In genomic region chr20:4014031-4014474, GRCh38 we compare ENCODE assay signal across 8 cellular contexts. TPM values are rescaled to one million over a fixed set of nuclear protein-coding genes. Genes with fewer than 3 reads are reported as not detected.
A peak's percentile ranks its signal among the peaks of the same experiment; 100 is the strongest.
DNase-seq lines count a peak whose midpoint lies in the region; ATAC-seq and TF ChIP-seq lines count a peak whose summit lies in the region.

No MANE protein-coding gene starts in this region.

- H3K4me1 ChIP-seq in neuronal stem cell (ENCODE audit: control insufficient read depth in 2 of 2, insufficient read depth in 1 of 2, low read depth in 1 of 2, low read length in 2 of 2), result peaks cover 2 to 9% of the 10 kb centered on the region in 2 donors

- H3K9me3 Mint-ChIP-seq in CD14-positive monocyte (peaks cover 0 to 2% (median 0%) of the 10 kb centered on the region in 7 donors), WTC11 (no peaks in the 10 kb centered on the region)

- peak overlapping the region in 1 of 2 donors; percentile 98 for H3K4me3 ChIP-seq in neuronal stem cell (ENCODE audit: low read length in 2 of 2)

- no peak overlapping the region for H2BK120ac ChIP-seq in neuronal stem cell (ENCODE audit: low read depth, low read length)

- H3K4me3 Mint-ChIP-seq in CD14-positive monocyte (peak overlapping the region; percentile 94 to 97), WTC11 (peak overlapping the region; percentile 64)

- TF ChIP-seq CTCF in CD14-positive monocyte (IDR thresholded peaks at IDR 0.05) (peak; percentile 46), WTC11 (IDR thresholded peaks at IDR 0.05) (no peak)

- peak overlapping the region; percentile 86 to 98 (median 95) for H3K27ac Mint-ChIP-seq in CD14-positive monocyte
- H3K27ac Mint-ChIP-seq in WTC11, result no peak overlapping the region; the same call in 1 of the 2 replicates

- H3K9ac ChIP-seq in neuronal stem cell (ENCODE audit: low read depth, low read length, poor library complexity), result no peak overlapping the region

- no peak overlapping the region for H2BK5ac ChIP-seq in neuronal stem cell (ENCODE audit: low read length)

- no peak overlapping the region for H4K91ac ChIP-seq in neuronal stem cell (ENCODE audit: low read depth, low read length, poor library complexity)

- no peaks in the 10 kb centered on the region for H3K27me3 ChIP-seq in neuronal stem cell (ENCODE audit: control insufficient read depth in 3 of 3, insufficient read depth in 3 of 3, low read depth in 1 of 3, low read length in 3 of 3)

- CTCF ChIA-PET in WTC11 (lab: Charles Lee), result interaction anchor here (0.5 to 2.9 kb wide), 5 partner anchors 9 to 136 kb away, joined by 3 to 19 read pairs (median 3); no protein-coding TSS in a partner anchor

- DNase-seq in CD14-positive monocyte (ENCODE audit: low spot score), result no peak
- DNase-seq in NCI-H2171 (lab: John Stamatoyannopoulos, UW), result peak; percentile 83
- no peak for DNase-seq in WTC11 (ENCODE audit: low spot score)
- peak; percentile 77 for DNase-seq in fibroblast of the conjunctiva (ENCODE audit: low read depth)
- DNase-seq in neuronal stem cell (ENCODE audit: low spot score), result no peak
- no peak for DNase-seq in stimulated activated CD4-positive, alpha-beta T cell treated with anti-CD3 and anti-CD28 coated beads, Interleukin-12 subunit alpha, Interleukin-12 subunit beta, amount 100 ng/mL, for 4 hours

- H2AFZ ChIP-seq in neuronal stem cell (ENCODE audit: low read length), result no peak overlapping the region

- no peak overlapping the region for H3K18ac ChIP-seq in neuronal stem cell (ENCODE audit: low read length)

- H3K36me3 Mint-ChIP-seq in CD14-positive monocyte, result peaks cover 10 to 14% of the 10 kb centered on the region in 2 donors
- H3K36me3 Mint-ChIP-seq in WTC11, result peaks cover 4% of the 10 kb centered on the region

- intact Hi-C loops in CD14-positive monocyte (cut with micrococcal nuclease), result loop anchor here (2.0 to 5.0 kb wide), 2 partner anchors 69 to 73 kb away; no protein-coding TSS in a partner anchor

- H3K4me1 Mint-ChIP-seq in CD14-positive monocyte (peaks cover 64% of the 10 kb centered on the region), WTC11 (peaks cover 38% of the 10 kb centered on the region)

- POLR2A ChIA-PET in WTC11 (lab: Charles Lee), result no interaction called here

- H3K4ac ChIP-seq in neuronal stem cell (ENCODE audit: low read length), result no peak overlapping the region

- H3K79me1 ChIP-seq in neuronal stem cell (ENCODE audit: low read depth, low read length), result no peaks in the 10 kb centered on the region

- H2BK12ac ChIP-seq in neuronal stem cell (ENCODE audit: low read length), result no peak overlapping the region

- WGBS in neuronal stem cell (ENCODE audit: extremely low coverage in 2 of 2, insufficient read length in 2 of 2, insufficient replicate concordance in 1 of 2), 2 donors, result no CpG with 5 or more reads among the region's 6 CpGs

- peaks cover 0 to 7% of the 10 kb centered on the region in 2 donors for H3K9me3 ChIP-seq in neuronal stem cell (replicated peaks in 1 of 2; ENCODE audit: control insufficient read depth in 2 of 2, insufficient read depth in 1 of 2, low read depth in 1 of 2, low read length in 2 of 2)

- no peak overlapping the region for H3K27ac ChIP-seq in neuronal stem cell (replicated peaks; ENCODE audit: low read length)

- peaks cover 0 to 4% (median 2%) of the 10 kb centered on the region in 3 donors for H3K27me3 Mint-ChIP-seq in CD14-positive monocyte (ENCODE audit: low read depth in 3 of 3)
- peaks cover 3% of the 10 kb centered on the region; the same call in 1 of the 2 replicates for H3K27me3 Mint-ChIP-seq in WTC11 (ENCODE audit: low read depth)

- peaks cover 1 to 13% of the 10 kb centered on the region in 2 donors for H3K36me3 ChIP-seq in neuronal stem cell (replicated peaks in 1 of 2; ENCODE audit: control insufficient read depth in 2 of 2, insufficient read depth in 2 of 2, low read length in 2 of 2)

- no peak overlapping the region for H3K14ac ChIP-seq in neuronal stem cell (ENCODE audit: low read length)

- H2BK15ac ChIP-seq in neuronal stem cell (ENCODE audit: low read length), result no peak overlapping the region

- H3K4me2 ChIP-seq in neuronal stem cell (ENCODE audit: insufficient read depth, low read length, poor library complexity, severe bottlenecking), result peak overlapping the region; percentile 41

- H4K8ac ChIP-seq in neuronal stem cell (ENCODE audit: low read depth, low read length), result no peak overlapping the region

- no peak overlapping the region for H2AK5ac ChIP-seq in neuronal stem cell (ENCODE audit: low read depth, low read length)

- ATAC-seq in GM21390 (IDR thresholded peaks at IDR 0.05; ENCODE audit: unreplicated experiment), result peak; percentile 31
- ATAC-seq in WTC11, result no peak
- no peak for ATAC-seq in HG02970 (IDR thresholded peaks at IDR 0.05; ENCODE audit: low FRiP score, unreplicated experiment)

- H3K23ac ChIP-seq in neuronal stem cell (ENCODE audit: low read depth, low read length, poor library complexity), result no peak overlapping the region

TF ChIP-seq in WTC11, 78 proteins besides CTCF, POLR2A, EP300 and RAD21 (continues in another document):
- TF ChIP-seq PRDM15 (CRISPR knock-in tag; IDR thresholded peaks at IDR 0.05) (no peak), NFATC4 (CRISPR knock-in tag; IDR thresholded peaks at IDR 0.05) (no peak), NR1H2 (CRISPR knock-in tag; IDR thresholded peaks at IDR 0.05) (no peak), SMAD4 (CRISPR knock-in tag; IDR thresholded peaks at IDR 0.05) (no peak), NFYB (CRISPR knock-in tag; conservative IDR thresholded peaks at IDR 0.05; ENCODE audit: low read depth) (no peak), GRHL2 (CRISPR knock-in tag; IDR thresholded peaks at IDR 0.05; ENCODE audit: insufficient replicate concordance, severe bottlenecking) (no peak), ZNF219 (CRISPR knock-in tag; IDR thresholded peaks at IDR 0.05; ENCODE audit: borderline replicate concordance) (no peak), PRRX2 (CRISPR knock-in tag; IDR thresholded peaks at IDR 0.05) (no peak), MYBL2 (CRISPR knock-in tag; IDR thresholded peaks at IDR 0.05) (no peak)
- TF ChIP-seq, protein P1, sequence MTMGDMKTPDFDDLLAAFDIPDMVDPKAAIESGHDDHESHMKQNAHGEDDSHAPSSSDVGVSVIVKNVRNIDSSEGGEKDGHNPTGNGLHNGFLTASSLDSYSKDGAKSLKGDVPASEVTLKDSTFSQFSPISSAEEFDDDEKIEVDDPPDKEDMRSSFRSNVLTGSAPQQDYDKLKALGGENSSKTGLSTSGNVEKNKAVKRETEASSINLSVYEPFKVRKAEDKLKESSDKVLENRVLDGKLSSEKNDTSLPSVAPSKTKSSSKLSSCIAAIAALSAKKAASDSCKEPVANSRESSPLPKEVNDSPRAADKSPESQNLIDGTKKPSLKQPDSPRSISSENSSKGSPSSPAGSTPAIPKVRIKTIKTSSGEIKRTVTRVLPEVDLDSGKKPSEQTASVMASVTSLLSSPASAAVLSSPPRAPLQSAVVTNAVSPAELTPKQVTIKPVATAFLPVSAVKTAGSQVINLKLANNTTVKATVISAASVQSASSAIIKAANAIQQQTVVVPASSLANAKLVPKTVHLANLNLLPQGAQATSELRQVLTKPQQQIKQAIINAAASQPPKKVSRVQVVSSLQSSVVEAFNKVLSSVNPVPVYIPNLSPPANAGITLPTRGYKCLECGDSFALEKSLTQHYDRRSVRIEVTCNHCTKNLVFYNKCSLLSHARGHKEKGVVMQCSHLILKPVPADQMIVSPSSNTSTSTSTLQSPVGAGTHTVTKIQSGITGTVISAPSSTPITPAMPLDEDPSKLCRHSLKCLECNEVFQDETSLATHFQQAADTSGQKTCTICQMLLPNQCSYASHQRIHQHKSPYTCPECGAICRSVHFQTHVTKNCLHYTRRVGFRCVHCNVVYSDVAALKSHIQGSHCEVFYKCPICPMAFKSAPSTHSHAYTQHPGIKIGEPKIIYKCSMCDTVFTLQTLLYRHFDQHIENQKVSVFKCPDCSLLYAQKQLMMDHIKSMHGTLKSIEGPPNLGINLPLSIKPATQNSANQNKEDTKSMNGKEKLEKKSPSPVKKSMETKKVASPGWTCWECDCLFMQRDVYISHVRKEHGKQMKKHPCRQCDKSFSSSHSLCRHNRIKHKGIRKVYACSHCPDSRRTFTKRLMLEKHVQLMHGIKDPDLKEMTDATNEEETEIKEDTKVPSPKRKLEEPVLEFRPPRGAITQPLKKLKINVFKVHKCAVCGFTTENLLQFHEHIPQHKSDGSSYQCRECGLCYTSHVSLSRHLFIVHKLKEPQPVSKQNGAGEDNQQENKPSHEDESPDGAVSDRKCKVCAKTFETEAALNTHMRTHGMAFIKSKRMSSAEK (CRISPR knock-in tag; IDR thresholded peaks at IDR 0.05; ENCODE audit: borderline replicate concordance), result no peak

RNA-seq across cellular contexts. Expression of gene RNF24, which starts 1.3 kb away (rescaled TPM):
- 10 to 100 TPM; 18.6 to 36.2 TPM for polyA plus RNA-seq in CD14-positive monocyte
- 11.0 to 12.5 TPM (median 11.7 TPM) in 3 replicates for total RNA-seq in WTC11 (2021)
- polyA plus RNA-seq in neuronal stem cell (2013, experiment 1 of 2), result 13.0 TPM
- polyA plus RNA-seq in neuronal stem cell (2013, experiment 2 of 2), result 14.3 TPM

Comparison
In these comparisons a context has a peak if more than half of its experiments do, and no peak if none do; other contexts are left out.
1. DNase-seq: peak in NCI-H2171 (single experiment) and fibroblast of the conjunctiva (single experiment); none in CD14-positive monocyte (single experiment), WTC11 (single experiment), neuronal stem cell (single experiment) and stimulated activated CD4-positive, alpha-beta T cell treated with anti-CD3 and anti-CD28 coated beads, Interleukin-12 subunit alpha, Interleukin-12 subunit beta, amount 100 ng/mL, for 4 hours (single experiment).